ENCODE assay signal across 10 cellular contexts in genomic region chr17:42362245-42362961, GRCh38. TPM values are rescaled to one million over a fixed set of nuclear protein-coding genes. Genes with fewer than 3 reads are reported as not detected.
A peak's percentile ranks its signal among the peaks of the same experiment; 100 is the strongest.
DNase-seq lines count a peak whose midpoint lies in the region; ATAC-seq, FAIRE-seq and TF ChIP-seq lines count a peak whose summit lies in the region.
"Had no signal": no experiment of that assay in that cellular context is flagged by ENCODE, and none has a peak within 500 bp of the region (broad histone marks: within the 10 kb centered on the region; RNA-seq: fewer than 3 reads in every experiment).

No MANE protein-coding gene starts in this region.

- peaks cover 4% of the 10 kb centered on the region; the same call in 2 of the 3 replicates for H3K36me3 ChIP-seq in K562 (ENCODE audit: control insufficient read depth, insufficient read depth, low read length)
- H3K36me3 ChIP-seq in effector memory CD4-positive, alpha-beta T cell (ENCODE audit: control insufficient read depth, insufficient read depth, low read length), result no peaks in the 10 kb centered on the region

- no peaks in the 10 kb centered on the region for H3K9me3 Mint-ChIP-seq in nephron

- H3K4me2 ChIP-seq in K562 (ENCODE audit: insufficient read depth, low read length), result no peak overlapping the region

- H3K36me3 Mint-ChIP-seq in nephron (ENCODE audit: low read depth), result peaks cover 7% of the 10 kb centered on the region

- DNase-seq in EH (ENCODE audit: low read depth) (peak; percentile 41), NCI-H1092 treated with DMSO at 0.1 percent for 48 hours (lab: John Stamatoyannopoulos, UW) (peak; percentile 11), K562 (ENCODE audit: extremely low read depth in 1 of 4, low spot score in 3 of 4) (no peak)
- no peak for DNase-seq in effector memory CD4-positive, alpha-beta T cell
- DNase-seq: NCI-H1694 had no signal

- no peak for ATAC-seq in K562
- ATAC-seq in GM19452 (IDR thresholded peaks at IDR 0.05; ENCODE audit: unreplicated experiment), result no peak
- no peak for ATAC-seq in HG03045 (IDR thresholded peaks at IDR 0.05; ENCODE audit: unreplicated experiment)
- no peak for ATAC-seq in GM19324 (IDR thresholded peaks at IDR 0.05; ENCODE audit: low FRiP score, unreplicated experiment)

- no peak for TF ChIP-seq RAD21 in K562 (CRISPR knock-in tag; conservative IDR thresholded peaks at IDR 0.05 in 1 of 2, IDR thresholded peaks at IDR 0.05 in 1 of 2)

- peak overlapping the region in 2 of 3 experiments; percentile 19 to 35 for H3K27ac Mint-ChIP-seq in nephron

- H3K9me1 ChIP-seq in K562 (ENCODE audit: control insufficient read depth, insufficient read depth, low read length), result peaks cover 5% of the 10 kb centered on the region

- POLR2A ChIA-PET in K562 (lab: Yijun Ruan, JAX), result interaction anchor here (0.6 to 1.6 kb wide), 4 partner anchors 9 to 66 kb away, joined by 3 to 5 read pairs (median 4); no protein-coding TSS in a partner anchor

- in situ Hi-C loops in K562 (cut with MboI), result no loop called here

- CTCF ChIA-PET in K562 (lab: Yijun Ruan, JAX; ENCODE audit: low intra/inter-chr PET ratio), result no interaction called here

- TF ChIP-seq EP300 in K562 (IDR thresholded peaks at IDR 0.05; ENCODE audit: low read length), result no peak

- BruUV-seq in K562 (replicated peaks; lab: Mats Ljungman, UMichigan), result no TSS peak

- intact Hi-C loops in K562 (cut with micrococcal nuclease), result no loop called here

- H3K79me2 ChIP-seq in K562 (ENCODE audit: control insufficient read depth, insufficient read depth, low read length), result peaks cover 75% of the 10 kb centered on the region

- H4K20me1 ChIP-seq in K562 (replicated peaks; ENCODE audit: control insufficient read depth, insufficient read depth, low read length), result peaks cover 18% of the 10 kb centered on the region; the same call in 1 of the 2 replicates

- H3K9ac ChIP-seq in K562 (ENCODE audit: insufficient read depth in 1 of 2, low read depth in 2 of 2, low read length in 2 of 2), result no peak overlapping the region; a peak in 1 of 4 replicates

- no peaks in the 10 kb centered on the region for H3K27me3 Mint-ChIP-seq in nephron (ENCODE audit: low read depth)

- H3K4me3 Mint-ChIP-seq in nephron, result no peak overlapping the region

- H3K4me1 Mint-ChIP-seq in nephron, result peaks cover 26% of the 10 kb centered on the region

- TF ChIP-seq POLR2A in K562 (conservative IDR thresholded peaks at IDR 0.05), result no peak

- WGBS in K562 (ENCODE audit: insufficient coverage, low coverage, missing lambda C conversion rate), result 83% methylated on average over 7 of the region's 7 CpGs

- TF ChIP-seq CTCF in K562 (IDR thresholded peaks at IDR 0.05 in 2 of 3, conservative IDR thresholded peaks at IDR 0.05 in 1 of 3; ENCODE audit: insufficient read depth in 2 of 3, low read depth in 1 of 3, low read length in 3 of 3) (no peak), nephron (IDR thresholded peaks at IDR 0.05; ENCODE audit: unreplicated experiment in 3 of 3) (no peak)

- H3K4me3 ChIP-seq in K562, result no peak overlapping the region
- H3K4me3 ChIP-seq in effector memory CD4-positive, alpha-beta T cell (ENCODE audit: insufficient read depth, low read depth, low read length, poor library complexity, severe bottlenecking), result no peak overlapping the region

- FAIRE-seq in K562 (lab: Jason Lieb, UNC), result no peak
- FAIRE-seq: TTC549 had no signal

- no peaks in the 10 kb centered on the region for H3K27me3 ChIP-seq in K562 (ENCODE audit: control insufficient read depth in 2 of 2, insufficient read depth in 2 of 2, low read length in 2 of 2)
- no peaks in the 10 kb centered on the region for H3K27me3 ChIP-seq in effector memory CD4-positive, alpha-beta T cell (replicated peaks; ENCODE audit: control insufficient read depth, insufficient read depth, low read length, poor library complexity, severe bottlenecking)

- peaks cover 18 to 31% of the 10 kb centered on the region in 2 experiments; a peak in 4 of 5 replicates for H3K4me1 ChIP-seq in K562 (replicated peaks in 1 of 2; ENCODE audit: control insufficient read depth in 2 of 2, insufficient read depth in 2 of 2, low read length in 2 of 2)
- peaks cover 20% of the 10 kb centered on the region for H3K4me1 ChIP-seq in effector memory CD4-positive, alpha-beta T cell (ENCODE audit: control insufficient read depth, insufficient read depth, low read length, poor library complexity, severe bottlenecking)

- H3K27ac ChIP-seq in K562 (ENCODE audit: extremely low read depth, low read depth, low read length), result peak overlapping the region; percentile 24; the same call in 1 of the 3 replicates
- H3K27ac ChIP-seq in effector memory CD4-positive, alpha-beta T cell (ENCODE audit: insufficient read depth, low read length, poor library complexity, severe bottlenecking), result no peak overlapping the region

- H3K9me3 ChIP-seq in K562 (replicated peaks; ENCODE audit: control insufficient read depth, insufficient read depth, low read depth, low read length), result no peaks in the 10 kb centered on the region
- no peaks in the 10 kb centered on the region for H3K9me3 ChIP-seq in effector memory CD4-positive, alpha-beta T cell (ENCODE audit: control insufficient read depth, low read length)

- no peak overlapping the region for H2AFZ ChIP-seq in K562 (ENCODE audit: low read depth, low read length)

TF ChIP-seq in K562, 482 proteins besides CTCF, POLR2A, EP300 and RAD21 (continues in another document):
- no peak for TF ChIP-seq HMG20A (CRISPR knock-in tag; conservative IDR thresholded peaks at IDR 0.05)
- no peak for TF ChIP-seq ZBTB17 (CRISPR knock-in tag; IDR thresholded peaks at IDR 0.05)
- no peak for TF ChIP-seq ZBTB2 (IDR thresholded peaks at IDR 0.05)
- no peak for TF ChIP-seq IFI16 (CRISPR knock-in tag; IDR thresholded peaks at IDR 0.05)
- TF ChIP-seq DMBX1 (CRISPR knock-in tag; IDR thresholded peaks at IDR 0.05; ENCODE audit: borderline replicate concordance), result no peak
- TF ChIP-seq CLOCK (CRISPR knock-in tag; IDR thresholded peaks at IDR 0.05; ENCODE audit: borderline replicate concordance), result no peak
- TF ChIP-seq PTBP1 (IDR thresholded peaks at IDR 0.05; ENCODE audit: low read depth, low read length), result 0 out of 2 replicates have a peak, but pooled peaks have one; percentile 45
- TF ChIP-seq PREB (CRISPR knock-in tag; IDR thresholded peaks at IDR 0.05), result no peak
- no peak for TF ChIP-seq CREB1 (IDR thresholded peaks at IDR 0.05)
- no peak for TF ChIP-seq CREB1 (CRISPR knock-in tag; IDR thresholded peaks at IDR 0.05)

RNA-seq across cellular contexts. Expression of gene STAT3, which starts 25.8 kb away (rescaled TPM):
- total RNA-seq in K562 (2011; cell fraction: chromatin; rRNA removed; ENCODE audit: low replicate concordance), result 176 and 210 TPM in 2 replicates
- 110 and 117 TPM in 2 replicates for total RNA-seq in K562 (2011; cell fraction: nucleolus; rRNA removed)
- 145 and 167 TPM in 2 replicates for total RNA-seq in K562 (2011; cell fraction: nucleoplasm; rRNA removed)
- total RNA-seq in K562 (2014; rRNA removed), result 90.4 and 99.6 TPM in 2 replicates
- 108 and 115 TPM in 2 replicates for total RNA-seq in K562 (2014; rRNA removed; fragmentation: Illumina TruSeq; extraction: Trizol)
- 105 and 113 TPM in 2 replicates for total RNA-seq in K562 (2015; rRNA removed; fragmentation: Illumina TruSeq; extraction: Trizol)
- total RNA-seq in K562 (2021), result 120 and 133 TPM in 2 replicates
- polyA plus RNA-seq in K562 (2011; rRNA removed), result 90.0 and 120 TPM in 2 replicates
- polyA plus RNA-seq in K562 (2011; cell fraction: cytosol; rRNA removed), result 83.3 and 125 TPM in 2 replicates
- polyA plus RNA-seq in K562 (2011; cell fraction: nucleus; rRNA removed), result 58.4 and 72.2 TPM in 2 replicates
- polyA plus RNA-seq in K562 (2012), result 160 and 179 TPM in 2 replicates
- polyA plus RNA-seq in K562 (2014; fragmentation: Illumina TruSeq; extraction: Trizol), result 179 and 180 TPM in 2 replicates
- 100 to 1,000 TPM; 114 to 160 TPM for polyA plus RNA-seq in K562 (2014; fragmentation: Nextera tagmentation; extraction: Ambion mirVana)
- polyA plus RNA-seq in K562 (2014; rRNA removed), result 120 and 134 TPM in 2 replicates
- polyA minus RNA-seq in K562 (2011; rRNA and poly(A)+ RNA removed), result 111 and 124 TPM in 2 replicates
- polyA minus RNA-seq in K562 (2011; cell fraction: cytosol; rRNA and poly(A)+ RNA removed), result 68.3 and 70.2 TPM in 2 replicates
- polyA minus RNA-seq in K562 (2011; cell fraction: nucleus; rRNA and poly(A)+ RNA removed), result 35.3 and 48.0 TPM in 2 replicates

Comparison
In these comparisons a context has a peak if more than half of its experiments do, and no peak if none do; other contexts are left out.
1. DNase-seq: peak in EH (single experiment) and NCI-H1092 treated with DMSO at 0.1 percent for 48 hours (single experiment); none in K562 (0 of 4) and effector memory CD4-positive, alpha-beta T cell (0 of 3).